Comparison of ENCODE assay signal across 8 cellular contexts in genomic region chr13:94549241-94550029, GRCh38. TPM values are rescaled to one million over a fixed set of nuclear protein-coding genes. Genes with fewer than 3 reads are reported as not detected.
DNase-seq lines count a peak whose midpoint lies in the region; ATAC-seq, FAIRE-seq and TF ChIP-seq lines count a peak whose summit lies in the region.

No MANE protein-coding gene starts in this region.

- peak; percentile 90 for FAIRE-seq in H1 (lab: Jason Lieb, UNC)

- H3K79me1 ChIP-seq in H1 (ENCODE audit: low read depth, low read length) (no peaks in the 10 kb centered on the region), mesenchymal stem cell (replicated peaks; ENCODE audit: low read length, poor library complexity, severe bottlenecking) (no peaks in the 10 kb centered on the region)

- H3K18ac ChIP-seq in H1 (ENCODE audit: extremely low read depth, low read length): peak overlapping the region; percentile 92
- H3K18ac ChIP-seq in mesenchymal stem cell (ENCODE audit: low read depth in 1 of 2, low read length in 2 of 2): peak overlapping the region; percentile 85 to 90

- peak overlapping the region; percentile 91 to 99 (median 97) for H3K27ac Mint-ChIP-seq in CD8-positive, alpha-beta memory T cell

- H3K9ac ChIP-seq in H1 (replicated peaks in 1 of 4; ENCODE audit: extremely low read depth in 1 of 4, low read depth in 3 of 4, low read length in 3 of 4) (peak overlapping the region; percentile 84 to 95 (median 87)), mesenchymal stem cell (ENCODE audit: low read length) (peak overlapping the region; percentile 95)

- H3K4me2 ChIP-seq in H1 (ENCODE audit: insufficient read depth in 1 of 2, low read depth in 2 of 2, low read length in 2 of 2) (peak overlapping the region; percentile 82 to 94), mesenchymal stem cell (ENCODE audit: low read length, poor library complexity, severe bottlenecking) (peak overlapping the region; percentile 81)

- H3K27ac ChIP-seq in CD8-positive, alpha-beta memory T cell (ENCODE audit: low read depth, low read length): peak overlapping the region; percentile 73
- peak overlapping the region; percentile 78 for H3K27ac ChIP-seq in H1 (ENCODE audit: low read depth, low read length)
- peak overlapping the region; percentile 93 for H3K27ac ChIP-seq in mesenchymal stem cell (ENCODE audit: low read length, poor library complexity, severe bottlenecking)

- H2AK5ac ChIP-seq in H1 (ENCODE audit: low read depth, low read length) (no peak overlapping the region), mesenchymal stem cell (ENCODE audit: low read length, severe bottlenecking) (no peak overlapping the region)

- no peaks in the 10 kb centered on the region for H3K36me3 ChIP-seq in CD8-positive, alpha-beta memory T cell (ENCODE audit: insufficient read depth, low read length)
- no peaks in the 10 kb centered on the region for H3K36me3 ChIP-seq in H1 (ENCODE audit: control insufficient read depth in 2 of 4, insufficient read depth in 4 of 4, low read length in 3 of 4)
- no peaks in the 10 kb centered on the region for H3K36me3 ChIP-seq in mesenchymal stem cell (ENCODE audit: control insufficient read depth in 1 of 2, insufficient read depth in 2 of 2, low read depth in 1 of 2, low read length in 2 of 2)

- DNase-seq in CD8-positive, alpha-beta memory T cell: peak; percentile 84 to 95 (median 90)
- peak; percentile 83 for DNase-seq in HS-27A (ENCODE audit: low read depth)
- DNase-seq in NK-92 treated with Interleukin-12 subunit alpha and Interleukin-12 subunit beta, amount 100 ng/mL, for 24 hours (lab: John Stamatoyannopoulos, UW): peak; percentile 87
- peak; percentile 86 to 98 (median 97) for DNase-seq in activated CD8-positive, alpha-beta memory T cell treated with anti-CD3 and anti-CD28 coated beads for 48 hours (ENCODE audit: low read depth in 2 of 3, low spot score in 2 of 3)
- peak; percentile 76 to 95 for DNase-seq in H1 (ENCODE audit: low read depth in 1 of 2, low spot score in 2 of 2)
- DNase-seq in mesenchymal stem cell: peak; percentile 97
- peak; percentile 92 for DNase-seq in stimulated activated CD8-positive, alpha-beta memory T cell treated with anti-CD3 and anti-CD28 coated beads, Interleukin-12 subunit alpha, Interleukin-12 subunit beta, amount 100 ng/mL, for 24 hours (ENCODE audit: extremely low read depth)

- CTCF ChIA-PET in CD8-positive, alpha-beta memory T cell (lab: Charles Lee): interaction anchor here (0.8 to 3.1 kb wide), 8 partner anchors 10 to 855 kb away, joined by 3 to 17 read pairs (median 3); partner anchors contain the start of gene TGDS
- CTCF ChIA-PET in H1 (lab: Charles Lee; ENCODE audit: partially characterized antibody): interaction anchor here (0.6 to 4.4 kb wide), 10 partner anchors 14 to 118 kb away, joined by 3 to 24 read pairs (median 4); no protein-coding TSS in a partner anchor

- peak overlapping the region; percentile 89 to 96 (median 90) for H3K4me3 Mint-ChIP-seq in CD8-positive, alpha-beta memory T cell

- peak overlapping the region; percentile 97; the same call in 1 of the 2 replicates for H2AFZ ChIP-seq in H1 (ENCODE audit: low read length)
- H2AFZ ChIP-seq in mesenchymal stem cell (ENCODE audit: low read depth, low read length): peak overlapping the region; percentile 97

- no peaks in the 10 kb centered on the region for H4K20me1 ChIP-seq in H1 (replicated peaks in 1 of 2; ENCODE audit: control insufficient read depth in 1 of 2, insufficient read depth in 2 of 2, low read length in 2 of 2)

- POLR2A ChIA-PET in CD8-positive, alpha-beta memory T cell (lab: Charles Lee): interaction anchor here (0.6 to 2.5 kb wide), 4 partner anchors 31 to 53 kb away, joined by 3 to 31 read pairs (median 6); partner anchors contain the start of genes GPR180 and TGDS
- POLR2A ChIA-PET in H1 (lab: Charles Lee; ENCODE audit: partially characterized antibody): interaction anchor here (0.6 to 2.8 kb wide), 16 partner anchors 11 to 116 kb away, joined by 3 to 9 read pairs (median 3); partner anchors contain the start of genes GPR180 and TGDS

- H2BK20ac ChIP-seq in H1 (ENCODE audit: low read length): 0 out of 2 replicates have a peak overlapping the region, but pooled peaks have one; percentile 87

- H3K14ac ChIP-seq in H1 (ENCODE audit: insufficient read length): no peak overlapping the region
- peak overlapping the region in 1 of 2 experiments; percentile 83 for H3K14ac ChIP-seq in mesenchymal stem cell (ENCODE audit: low read length in 2 of 2)

- H2BK120ac ChIP-seq in H1 (replicated peaks; ENCODE audit: low read depth, low read length): no peak overlapping the region
- peak overlapping the region; percentile 75 for H2BK120ac ChIP-seq in mesenchymal stem cell (ENCODE audit: low read depth, low read length)

- H4K8ac ChIP-seq in H1 (ENCODE audit: extremely low read depth, insufficient read depth, low read length): peak overlapping the region; percentile 98
- peak overlapping the region; percentile 96 for H4K8ac ChIP-seq in mesenchymal stem cell (ENCODE audit: low read length)

- peaks cover 0 to 5% (median 3%) of the 10 kb centered on the region in 5 donors for H3K9me3 Mint-ChIP-seq in CD8-positive, alpha-beta memory T cell

- peak; percentile 56 to 70 for TF ChIP-seq POLR2A in H1 (IDR thresholded peaks at IDR 0.05; ENCODE audit: control extremely low read depth in 1 of 2, low read depth in 2 of 2, low read length in 2 of 2)

- H3K27me3 Mint-ChIP-seq in CD8-positive, alpha-beta memory T cell: peaks cover 5 to 6% of the 10 kb centered on the region in 2 donors

- H2BK12ac ChIP-seq in H1 (ENCODE audit: low read depth, low read length): peak overlapping the region; percentile 71
- H2BK12ac ChIP-seq in mesenchymal stem cell (ENCODE audit: low read length in 2 of 2): peak overlapping the region; percentile 28 to 66

- WGBS in H1 (ENCODE audit: extremely low coverage in 1 of 2, insufficient coverage in 1 of 2, insufficient read length in 1 of 2, insufficient replicate concordance in 2 of 2, low coverage in 1 of 2, low lambda C conversion rate in 2 of 2, missing lambda C conversion rate in 1 of 2), 2 experiments: 0% methylated on average over 48 of the region's 64 CpGs; no CpG with 5 or more reads in 1 of the 2 experiments
- under 1% methylated on average over 46 of the region's 64 CpGs for WGBS in mesenchymal stem cell

- H3K4ac ChIP-seq in H1 (replicated peaks; ENCODE audit: insufficient read length, low read depth, low read length) (no peak overlapping the region), mesenchymal stem cell (ENCODE audit: low read depth in 1 of 2, low read length in 2 of 2) (peak overlapping the region; percentile 79 to 84)

- peak; percentile 93 for ATAC-seq in GM19467 (IDR thresholded peaks at IDR 0.05; ENCODE audit: unreplicated experiment)

- peak overlapping the region; percentile 17 for H3K56ac ChIP-seq in H1 (replicated peaks; ENCODE audit: insufficient read length, low read depth, low read length)

- H3K9me3 ChIP-seq in CD8-positive, alpha-beta memory T cell (ENCODE audit: low read length): no peaks in the 10 kb centered on the region
- H3K9me3 ChIP-seq in H1 (ENCODE audit: insufficient read depth in 2 of 2, low read depth in 1 of 2, low read length in 1 of 2): 0 out of 4 replicates have a peak, but pooled peaks cover 0 to 3% of the 10 kb centered on the region in 2 experiments
- no peaks in the 10 kb centered on the region for H3K9me3 ChIP-seq in mesenchymal stem cell (ENCODE audit: control insufficient read depth, low read length)

- H3K23ac ChIP-seq in H1 (ENCODE audit: insufficient read length): no peak overlapping the region
- H3K23ac ChIP-seq in mesenchymal stem cell (ENCODE audit: low read length in 2 of 2): no peak overlapping the region

- H2BK5ac ChIP-seq in H1 (ENCODE audit: low read depth, low read length): peak overlapping the region; percentile 94
- peak overlapping the region; percentile 0 for H2BK5ac ChIP-seq in mesenchymal stem cell (ENCODE audit: low read depth, low read length, poor library complexity, severe bottlenecking)

- H3K4me1 ChIP-seq in CD8-positive, alpha-beta memory T cell (ENCODE audit: insufficient read depth, low read length): peaks cover 10% of the 10 kb centered on the region
- H3K4me1 ChIP-seq in H1 (replicated peaks in 1 of 4; ENCODE audit: control insufficient read depth in 3 of 4, insufficient read depth in 4 of 4, low read length in 3 of 4) (peaks cover 3 to 16% (median 14%) of the 10 kb centered on the region in 4 experiments; a peak in 4 of 7 replicates), mesenchymal stem cell (ENCODE audit: control insufficient read depth, insufficient read depth, low read depth, low read length) (peaks cover 2% of the 10 kb centered on the region)

- peaks cover 10% of the 10 kb centered on the region for H3K23me2 ChIP-seq in H1 (ENCODE audit: low read depth, low read length)

- no peak for TF ChIP-seq RAD21 in H1 (IDR thresholded peaks at IDR 0.05 in 1 of 2, conservative IDR thresholded peaks at IDR 0.05 in 1 of 2; ENCODE audit: low read depth in 2 of 2, low read length in 2 of 2)

- H3K36me3 Mint-ChIP-seq in CD8-positive, alpha-beta memory T cell: peaks cover 0 to 12% (median 1%) of the 10 kb centered on the region in 3 donors

- H3K4me1 Mint-ChIP-seq in CD8-positive, alpha-beta memory T cell: peaks cover 16 to 25% (median 23%) of the 10 kb centered on the region in 3 donors

- H2BK15ac ChIP-seq in H1 (ENCODE audit: low read length): no peak overlapping the region
- peak overlapping the region; percentile 90 for H2BK15ac ChIP-seq in mesenchymal stem cell (ENCODE audit: low read depth, poor library complexity, severe bottlenecking)

- TF ChIP-seq EP300 in H1 (IDR thresholded peaks at IDR 0.05; ENCODE audit: borderline replicate concordance in 1 of 2, low read depth in 2 of 2, low read length in 2 of 2): no peak; a peak in 1 of 3 replicates

- H3K79me2 ChIP-seq in H1 (ENCODE audit: control insufficient read depth in 1 of 2, insufficient read depth in 2 of 2, low read length in 2 of 2): no peaks in the 10 kb centered on the region

- H3K27me3 ChIP-seq in CD8-positive, alpha-beta memory T cell (ENCODE audit: insufficient read depth, low read length, poor library complexity, severe bottlenecking): no peaks in the 10 kb centered on the region
- H3K27me3 ChIP-seq in H1 (replicated peaks in 1 of 4; ENCODE audit: control insufficient read depth in 3 of 4, extremely low read depth in 1 of 4, insufficient read depth in 3 of 4, low read length in 3 of 4) (no peaks in the 10 kb centered on the region; a peak in 2 of 7 replicates), mesenchymal stem cell (ENCODE audit: control insufficient read depth in 1 of 2, insufficient read depth in 1 of 2, low read length in 2 of 2) (no peaks in the 10 kb centered on the region)

- peak overlapping the region; percentile 73 for H3K4me3 ChIP-seq in CD8-positive, alpha-beta memory T cell (ENCODE audit: low read length)
- H3K4me3 ChIP-seq in H1 (ENCODE audit: extremely low read depth in 1 of 4, insufficient read depth in 2 of 4, low read depth in 3 of 4, low read length in 4 of 4) (peak overlapping the region; percentile 72 to 87 (median 84)), mesenchymal stem cell (ENCODE audit: insufficient read depth in 1 of 2, low read depth in 1 of 2, low read length in 2 of 2) (peak overlapping the region; percentile 80 to 85)

- H4K91ac ChIP-seq in H1 (replicated peaks; ENCODE audit: insufficient read length, low read length) (peak overlapping the region; percentile 70), mesenchymal stem cell (ENCODE audit: low read length) (peak overlapping the region; percentile 76)

- H4K5ac ChIP-seq in H1 (ENCODE audit: insufficient read length, low read depth, low read length): peak overlapping the region; percentile 76

- TF ChIP-seq CTCF in H1 (IDR thresholded peaks at IDR 0.05; ENCODE audit: control extremely low read depth in 1 of 3, insufficient read depth in 1 of 3, low read depth in 1 of 3, low read length in 3 of 3): no peak

RNA-seq across cellular contexts. Expression of gene TGDS, which starts 46.5 kb away (rescaled TPM):
- total RNA-seq in CD8-positive, alpha-beta memory T cell: 10 to 100 TPM; 19.9 to 20.3 TPM
- 15.0 TPM for polyA plus RNA-seq in CD8-positive, alpha-beta memory T cell
- 11.2 and 11.6 TPM in 2 replicates for total RNA-seq in H1 (2021; fragmentation: NEBNext Ultra II Directional; extraction: Animal tissue kit (Norgen Biotek cat#: 25700))
- 9.1 and 11.8 TPM in 2 replicates for polyA plus RNA-seq in H1 (2011; rRNA removed)
- 13.9 TPM for polyA plus RNA-seq in H1 (2011; cell fraction: cytosol; rRNA removed)
- polyA plus RNA-seq in H1 (2011; cell fraction: nucleus; rRNA removed): 5.8 TPM
- 6.2 to 9.2 TPM (median 7.3 TPM) in 4 replicates for polyA plus RNA-seq in H1 (2012, experiment 1 of 2)
- polyA plus RNA-seq in H1 (2012, experiment 2 of 2): 1.5 TPM
- 9.9 TPM for polyA plus RNA-seq in H1 (2013, experiment 1 of 2)
- polyA plus RNA-seq in H1 (2013, experiment 2 of 2): 9.9 TPM
- polyA minus RNA-seq in H1 (2011; rRNA and poly(A)+ RNA removed): 7.1 and 12.7 TPM in 2 replicates
- polyA minus RNA-seq in H1 (2011; cell fraction: cytosol; rRNA and poly(A)+ RNA removed): 3.8 TPM
- polyA minus RNA-seq in H1 (2011; cell fraction: nucleus; rRNA and poly(A)+ RNA removed): 10.1 TPM
- polyA plus RNA-seq in mesenchymal stem cell (2013, experiment 1 of 2): 8.7 TPM
- 9.3 TPM for polyA plus RNA-seq in mesenchymal stem cell (2013, experiment 2 of 2)

RNA-seq across cellular contexts. Expression of gene GPR180, which starts 52.2 kb away (rescaled TPM):
- total RNA-seq in CD8-positive, alpha-beta memory T cell: 1 to 10 TPM; 6.6 to 6.9 TPM
- 1.9 TPM for polyA plus RNA-seq in CD8-positive, alpha-beta memory T cell
- total RNA-seq in H1 (2021; fragmentation: NEBNext Ultra II Directional; extraction: Animal tissue kit (Norgen Biotek cat#: 25700)): 4.7 and 4.8 TPM in 2 replicates
- polyA plus RNA-seq in H1 (2011; rRNA removed): 1.1 and 1.8 TPM in 2 replicates
- polyA plus RNA-seq in H1 (2011; cell fraction: cytosol; rRNA removed): 1.8 TPM
- polyA plus RNA-seq in H1 (2011; cell fraction: nucleus; rRNA removed): 1.4 TPM
- polyA plus RNA-seq in H1 (2012, experiment 1 of 2): 1.5 to 2.6 TPM (median 1.8 TPM) in 4 replicates
- 0.18 TPM for polyA plus RNA-seq in H1 (2012, experiment 2 of 2)
- polyA plus RNA-seq in H1 (2013, experiment 1 of 2): 3.8 TPM
- 4.3 TPM for polyA plus RNA-seq in H1 (2013, experiment 2 of 2)
- polyA minus RNA-seq in H1 (2011; rRNA and poly(A)+ RNA removed): 5.2 and 7.7 TPM in 2 replicates
- 2.7 TPM for polyA minus RNA-seq in H1 (2011; cell fraction: cytosol; rRNA and poly(A)+ RNA removed)
- polyA minus RNA-seq in H1 (2011; cell fraction: nucleus; rRNA and poly(A)+ RNA removed): 9.6 TPM
- polyA plus RNA-seq in mesenchymal stem cell (2013, experiment 1 of 2): 9.6 TPM
- polyA plus RNA-seq in mesenchymal stem cell (2013, experiment 2 of 2): 10.2 TPM

Comparison
In these comparisons a context has a peak if more than half of its experiments do, and no peak if none do; other contexts are left out.
1. Peak in every context shown above with its lines: DNase-seq, ATAC-seq, H3K4me3 ChIP-seq and H3K27ac ChIP-seq.